Comparison of ENCODE assay signal across 1 cellular context in the genomic region with DNA sequence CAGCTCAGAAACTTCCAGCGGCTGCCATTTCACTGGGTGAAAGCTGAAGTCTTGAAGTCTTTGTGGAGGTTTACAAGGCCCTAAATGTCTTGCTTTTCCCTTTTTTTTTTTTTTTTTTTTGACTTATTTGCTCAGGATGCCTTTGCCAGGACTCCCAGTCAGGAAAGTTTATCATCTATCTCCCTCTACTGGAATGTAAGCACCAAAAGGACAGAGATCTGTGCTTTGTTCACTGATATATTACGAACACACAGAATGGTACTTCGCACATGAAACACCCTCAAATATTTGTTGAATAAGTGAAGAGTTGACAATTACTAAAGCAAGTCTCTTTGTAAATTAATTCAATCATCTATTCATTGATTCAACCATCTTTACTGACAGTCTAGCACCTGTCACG.
TF ChIP-seq lines count a peak whose summit lies in the region.

No MANE protein-coding gene starts in this region.

TF ChIP-seq in H1, 55 proteins besides CTCF, POLR2A, EP300 and RAD21:
- TF ChIP-seq RBBP5 (IDR thresholded peaks at IDR 0.05; ENCODE audit: borderline replicate concordance, low read depth, low read length) (no peak), SP4 (IDR thresholded peaks at IDR 0.05; ENCODE audit: low read length) (no peak)
